13 cellular contexts compared by ENCODE assay signal in genomic region chr3:171260430-171260829, GRCh38.
"Had no signal": no experiment of that assay in that cellular context is flagged by ENCODE, and none has a peak within 500 bp of the region (broad histone marks: within the 10 kb centered on the region; RNA-seq: fewer than 3 reads in every experiment).

No MANE protein-coding gene starts in this region.

- H3K27me3 ChIP-seq: gastroesophageal sphincter, hepatocyte had no signal

- H3K4me3 Mint-ChIP-seq: activated T-cell treated with anti-CD3 and anti-CD28 coated beads, Interleukin-2, amount 50 U/mL, for 24 hours; effector memory CD8-positive, alpha-beta T cell; neural crest cell; type B pancreatic cell had no signal

- DNase-seq: activated gamma-delta T cell treated with Interleukin-2 at 50 U/mL for 16 hours; activated T-cell treated with anti-CD3 and anti-CD28 coated beads, Interleukin-2, amount 50 U/mL, for 24 hours; central memory CD4-positive, alpha-beta T cell; cortex of kidney; effector memory CD8-positive, alpha-beta T cell; left ventricle myocardium superior; mesendoderm; stimulated activated CD4-positive, alpha-beta T cell treated with anti-CD3 and anti-CD28 coated beads, Interleukin-12 subunit alpha, Interleukin-12 subunit beta, amount 100 ng/mL, for 4 hours; stimulated activated naive CD4-positive, alpha-beta T cell had no signal

- H2AFZ ChIP-seq: hepatocyte had no signal

- H3K27me3 Mint-ChIP-seq: activated T-cell treated with anti-CD3 and anti-CD28 coated beads, Interleukin-2, amount 50 U/mL, for 24 hours; effector memory CD8-positive, alpha-beta T cell had no signal

- H3K4me2 ChIP-seq: hepatocyte had no signal

- H3K36me3 ChIP-seq: gastroesophageal sphincter had no signal

- ATAC-seq: effector memory CD8-positive, alpha-beta T cell; gastroesophageal sphincter; left ventricle myocardium superior had no signal

- H3K27ac Mint-ChIP-seq: type B pancreatic cell had no signal

- H3K9me3 ChIP-seq: gastroesophageal sphincter had no signal

- H3K27ac ChIP-seq: gastroesophageal sphincter, hepatocyte had no signal

- H3K4me3 ChIP-seq: gastroesophageal sphincter, hepatocyte had no signal

- H3K9me3 Mint-ChIP-seq: effector memory CD8-positive, alpha-beta T cell; type B pancreatic cell had no signal
